16 cellular contexts compared by ENCODE assay signal in genomic region chr5:101643793-101644192, GRCh38.
DNase-seq lines count a peak whose midpoint lies in the region; ATAC-seq and TF ChIP-seq lines count a peak whose summit lies in the region.
"Had no signal": no experiment of that assay in that cellular context is flagged by ENCODE, and none has a peak within 500 bp of the region (broad histone marks: within the 10 kb centered on the region; RNA-seq: fewer than 3 reads in every experiment).

No MANE protein-coding gene starts in this region.

- H3K4me1 ChIP-seq in HEK293 (ENCODE audit: control insufficient read depth, insufficient read depth, low read length) (no peaks in the 10 kb centered on the region), neuron (ENCODE audit: insufficient read depth, low read length) (peaks cover 11% of the 10 kb centered on the region)
- H3K4me1 ChIP-seq: BLaER1, Caco-2, HAP-1 had no signal

- POLR2A ChIA-PET in HEK293 (lab: Yijun Ruan, JAX): no interaction called here

- DNase-seq in RKO (ENCODE audit: low spot score): peak; percentile 12
- DNase-seq in cortex of kidney (lab: John Stamatoyannopoulos, UW): no peak
- DNase-seq in hypothalamus (lab: John Stamatoyannopoulos, UW): no peak
- DNase-seq: Caco-2; CD4-positive, CD25-positive, alpha-beta regulatory T cell; CD8-positive, alpha-beta T cell; DMS153; DND-41; GOT3 had no signal

- H3K9me3 ChIP-seq in HEK293 (ENCODE audit: control insufficient read depth, insufficient read depth, low read depth, low read length): no peaks in the 10 kb centered on the region
- no peaks in the 10 kb centered on the region for H3K9me3 ChIP-seq in neuron (ENCODE audit: low read length)
- H3K9me3 ChIP-seq: BLaER1, Caco-2, HAP-1 had no signal

- CTCF ChIA-PET in HEK293 (lab: Yijun Ruan, JAX): interaction anchor here (0.6 kb wide), 1 partner anchor 194 kb away, joined by 4 read pairs; no protein-coding TSS in a partner anchor

- H3K4me3 ChIP-seq in HEK293 (ENCODE audit: low read depth, low read length) (no peak overlapping the region), neuron (ENCODE audit: low read length) (no peak overlapping the region)
- H3K4me3 ChIP-seq: BLaER1, GM12878, HAP-1 had no signal

- H3K36me3 ChIP-seq in HEK293 (ENCODE audit: control insufficient read depth in 2 of 2, insufficient read depth in 1 of 2, low read length in 2 of 2) (no peaks in the 10 kb centered on the region), neuron (ENCODE audit: insufficient read depth, low read length) (no peaks in the 10 kb centered on the region)
- H3K36me3 ChIP-seq: BLaER1, HAP-1 had no signal

- H3K27ac ChIP-seq in HEK293 (ENCODE audit: extremely low read depth, low read depth, low read length): no peak overlapping the region
- H3K27ac ChIP-seq: BLaER1, C4-2B had no signal

- H2AFZ ChIP-seq in neuron (ENCODE audit: low read depth, low read length): peak overlapping the region; percentile 62

- H3K27me3 ChIP-seq in neuron (ENCODE audit: insufficient read depth, low read length): no peaks in the 10 kb centered on the region
- H3K27me3 ChIP-seq: BLaER1 had no signal

- no peak for ATAC-seq in HG02981 (IDR thresholded peaks at IDR 0.05; ENCODE audit: unreplicated experiment)
- ATAC-seq: CD8-positive, alpha-beta T cell; GM12878 had no signal

- TF ChIP-seq CTCF in HEK293 (tag by site-specific recombination; IDR thresholded peaks at IDR 0.05): no peak

TF ChIP-seq in HEK293, 187 proteins besides CTCF, POLR2A, EP300 and RAD21:
- TF ChIP-seq ZNF184 (tag by site-specific recombination; IDR thresholded peaks at IDR 0.05) (no peak), ZNF398 (tag by site-specific recombination; IDR thresholded peaks at IDR 0.05) (no peak), ZSCAN18 (tag by site-specific recombination; IDR thresholded peaks at IDR 0.05) (no peak)
- TF ChIP-seq, protein P1, sequence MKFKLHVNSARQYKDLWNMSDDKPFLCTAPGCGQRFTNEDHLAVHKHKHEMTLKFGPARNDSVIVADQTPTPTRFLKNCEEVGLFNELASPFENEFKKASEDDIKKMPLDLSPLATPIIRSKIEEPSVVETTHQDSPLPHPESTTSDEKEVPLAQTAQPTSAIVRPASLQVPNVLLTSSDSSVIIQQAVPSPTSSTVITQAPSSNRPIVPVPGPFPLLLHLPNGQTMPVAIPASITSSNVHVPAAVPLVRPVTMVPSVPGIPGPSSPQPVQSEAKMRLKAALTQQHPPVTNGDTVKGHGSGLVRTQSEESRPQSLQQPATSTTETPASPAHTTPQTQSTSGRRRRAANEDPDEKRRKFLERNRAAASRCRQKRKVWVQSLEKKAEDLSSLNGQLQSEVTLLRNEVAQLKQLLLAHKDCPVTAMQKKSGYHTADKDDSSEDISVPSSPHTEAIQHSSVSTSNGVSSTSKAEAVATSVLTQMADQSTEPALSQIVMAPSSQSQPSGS (tag by site-specific recombination; IDR thresholded peaks at IDR 0.05; ENCODE audit: low read depth): peak; percentile 69; the same call in 1 of the 2 replicates
